16 cellular contexts compared by ENCODE assay signal in the genomic region with DNA sequence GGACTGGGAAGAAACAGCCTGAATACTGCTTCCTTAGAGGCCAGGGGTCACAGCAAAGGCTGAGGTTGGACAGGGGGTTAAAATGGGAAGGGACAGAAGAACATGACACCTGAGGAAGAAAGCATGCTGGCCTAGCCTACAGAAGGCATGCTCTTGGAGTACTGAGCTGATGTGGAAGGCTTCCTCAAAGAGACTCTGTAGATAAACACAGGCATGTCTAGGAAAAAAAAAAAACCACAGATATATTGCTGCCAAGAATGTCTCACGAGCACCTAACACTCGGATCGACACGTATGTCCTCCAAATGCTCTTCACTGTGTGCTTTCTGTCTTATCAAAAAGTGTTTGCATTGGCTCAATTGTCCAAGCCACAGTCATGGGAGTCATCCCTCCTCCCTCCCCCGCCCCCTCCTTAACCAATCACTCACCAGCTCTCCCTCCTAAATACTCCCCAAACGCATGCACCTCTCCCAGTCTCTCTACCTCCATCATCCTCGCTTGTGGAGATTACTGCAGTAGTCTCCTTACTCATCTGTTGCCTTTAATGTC.
DNase-seq lines count a peak whose midpoint lies in the region; ATAC-seq, FAIRE-seq and TF ChIP-seq lines count a peak whose summit lies in the region.
"Had no signal": no experiment of that assay in that cellular context is flagged by ENCODE, and none has a peak within 500 bp of the region (broad histone marks: within the 10 kb centered on the region; RNA-seq: fewer than 3 reads in every experiment).

No MANE protein-coding gene starts in this region.

- H3K4me1 ChIP-seq in astrocyte (ENCODE audit: insufficient read depth, low read length), result no peaks in the 10 kb centered on the region
- no peaks in the 10 kb centered on the region for H3K4me1 ChIP-seq in left lung
- H3K4me1 ChIP-seq: Caco-2 had no signal

- H3K27ac ChIP-seq in astrocyte (ENCODE audit: low read depth, low read length) (no peak overlapping the region), left lung (no peak overlapping the region)

- intact Hi-C loops in left lung (cut with DNase I), result no loop called here

- H3K9me3 ChIP-seq in astrocyte (ENCODE audit: insufficient read depth, low read depth, low read length), result no peaks in the 10 kb centered on the region
- peaks cover 0 to 5% of the 10 kb centered on the region in 2 donors for H3K9me3 ChIP-seq in left lung
- H3K9me3 ChIP-seq: Caco-2 had no signal

- H3K4me1 Mint-ChIP-seq in astrocyte (ENCODE audit: low read depth, unreplicated experiment), result no peaks in the 10 kb centered on the region
- H3K4me1 Mint-ChIP-seq: CD4-positive, CD25-positive, alpha-beta regulatory T cell had no signal

- peaks cover 24% of the 10 kb centered on the region for H3K27me3 Mint-ChIP-seq in astrocyte (ENCODE audit: low read depth, unreplicated experiment)
- H3K27me3 Mint-ChIP-seq: CD4-positive, CD25-positive, alpha-beta regulatory T cell had no signal

- H3K27me3 ChIP-seq in astrocyte (ENCODE audit: insufficient read depth, low read length) (peaks cover 3% of the 10 kb centered on the region), left lung (no peaks in the 10 kb centered on the region)

- TF ChIP-seq CTCF in astrocyte (IDR thresholded peaks at IDR 0.05; ENCODE audit: insufficient read depth, low read depth, low read length) (no peak), left lung (IDR thresholded peaks at IDR 0.05) (no peak)

- H3K4me2 ChIP-seq in astrocyte (ENCODE audit: low read length), result no peak overlapping the region

- H3K36me3 ChIP-seq in astrocyte (ENCODE audit: insufficient read depth, low read length) (no peaks in the 10 kb centered on the region), left lung (no peaks in the 10 kb centered on the region)

- no peak overlapping the region for H3K9ac ChIP-seq in astrocyte (ENCODE audit: low read length)

- no peaks in the 10 kb centered on the region for H3K79me2 ChIP-seq in astrocyte (ENCODE audit: insufficient read depth, low read length)

- peaks cover 6% of the 10 kb centered on the region for H3K9me3 Mint-ChIP-seq in astrocyte (ENCODE audit: unreplicated experiment)

- no peak overlapping the region for H3K27ac Mint-ChIP-seq in astrocyte (ENCODE audit: unreplicated experiment)
- H3K27ac Mint-ChIP-seq: CD4-positive, CD25-positive, alpha-beta regulatory T cell had no signal

- no peak overlapping the region for H3K4me3 ChIP-seq in astrocyte (ENCODE audit: insufficient read depth, low read depth, low read length)
- H3K4me3 ChIP-seq in left lung, result no peak overlapping the region

- H4K20me1 ChIP-seq in astrocyte (ENCODE audit: insufficient read depth, low read length), result no peaks in the 10 kb centered on the region

- FAIRE-seq in astrocyte (lab: Jason Lieb, UNC), result no peak

- DNase-seq in Daoy (ENCODE audit: low read depth), result peak; percentile 29
- DNase-seq in HUDEP-2 (lab: John Stamatoyannopoulos, UW; ENCODE audit: unreplicated experiment in 76 of 76), result peak in 68 of 76 experiments; percentile 25 to 87 (median 62)
- DNase-seq in astrocyte (ENCODE audit: low read depth), result peak; percentile 1
- no peak for DNase-seq in left lung
- DNase-seq in NCI-H1436 treated with DMSO at 0.1 percent for 48 hours (lab: John Stamatoyannopoulos, UW), result no peak
- no peak for DNase-seq in NCI-H146 (lab: John Stamatoyannopoulos, UW)
- DNase-seq: ACHN; AML-193; Caco-2; CD4-positive, CD25-positive, alpha-beta regulatory T cell; DMS153; H7; NCI-H2081; NCI-H510A treated with DMSO at 0.1 percent for 48 hours; NCI-H82 had no signal

- no peaks in the 10 kb centered on the region for H3K36me3 Mint-ChIP-seq in astrocyte (ENCODE audit: low read depth, unreplicated experiment)
- H3K36me3 Mint-ChIP-seq: CD4-positive, CD25-positive, alpha-beta regulatory T cell had no signal

- H2AFZ ChIP-seq in astrocyte (ENCODE audit: low read depth, low read length), result no peak overlapping the region

- ATAC-seq in left lung, result peak; percentile 69
- ATAC-seq in HG03565 (IDR thresholded peaks at IDR 0.05; ENCODE audit: unreplicated experiment), result no peak

- no peak overlapping the region for H3K4me3 Mint-ChIP-seq in astrocyte (ENCODE audit: unreplicated experiment)
- H3K4me3 Mint-ChIP-seq: CD4-positive, CD25-positive, alpha-beta regulatory T cell had no signal

Comparison
In these comparisons a context has a peak if more than half of its experiments do, and no peak if none do; other contexts are left out.
1. DNase-seq: peak in Daoy (single experiment), HUDEP-2 (68 of 76) and astrocyte (single experiment); none in left lung (0 of 2), NCI-H1436 treated with DMSO at 0.1 percent for 48 hours (single experiment) and NCI-H146 (single experiment).